Comparison of ENCODE assay signal across 8 cellular contexts in the genomic region with DNA sequence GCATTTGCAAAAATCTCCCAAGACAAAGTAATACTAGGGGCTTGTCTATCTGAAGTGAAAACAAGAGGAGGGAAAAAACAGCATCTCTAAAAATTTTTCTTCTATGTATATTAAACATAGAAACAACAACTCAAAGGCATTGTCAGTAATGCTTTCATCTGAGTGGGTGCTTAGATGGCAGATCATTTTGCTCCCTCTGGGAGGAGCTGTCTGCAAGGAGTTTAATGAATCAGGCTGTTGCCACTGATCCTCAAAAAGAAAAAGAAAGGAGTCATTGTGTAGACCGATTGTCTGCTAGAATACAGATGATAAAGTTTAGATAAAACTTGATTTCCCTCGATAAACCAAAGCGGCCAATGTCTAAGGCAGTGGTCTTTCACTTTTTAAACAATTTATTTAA. TPM values are rescaled to one million over a fixed set of nuclear protein-coding genes. Genes with fewer than 3 reads are reported as not detected.
A peak's percentile ranks its signal among the peaks of the same experiment; 100 is the strongest.
DNase-seq lines count a peak whose midpoint lies in the region; ATAC-seq and TF ChIP-seq lines count a peak whose summit lies in the region.

No MANE protein-coding gene starts in this region.

- ATAC-seq in GM18511 (IDR thresholded peaks at IDR 0.05; ENCODE audit: unreplicated experiment), result no peak
- no peak for ATAC-seq in activated CD8-positive, alpha-beta T cell treated with anti-CD3 and anti-CD28 coated beads, Interleukin-2, amount 10 ng/mL, durations not matched to agents 7 days and 5 days

- no peak overlapping the region for H2AFZ ChIP-seq in neural cell (ENCODE audit: low read depth, low read length)

- no peaks in the 10 kb centered on the region for H3K9me3 ChIP-seq in neural cell (ENCODE audit: low read length)

- no peaks in the 10 kb centered on the region for H3K9me3 Mint-ChIP-seq in activated CD8-positive, alpha-beta T cell treated with anti-CD3 and anti-CD28 coated beads, Interleukin-2, amount 10 ng/mL, durations not matched to agents 7 days and 5 days (ENCODE audit: insufficient read depth)

- H3K27me3 ChIP-seq in neural cell (ENCODE audit: insufficient read depth, low read depth, low read length), result no peaks in the 10 kb centered on the region

- H3K9me2 ChIP-seq in neural cell (ENCODE audit: insufficient read depth, low read length), result no peaks in the 10 kb centered on the region

- H3K4me3 Mint-ChIP-seq in activated CD8-positive, alpha-beta T cell treated with anti-CD3 and anti-CD28 coated beads, Interleukin-2, amount 10 ng/mL, durations not matched to agents 7 days and 5 days, result no peak overlapping the region

- no peak overlapping the region for H3K27ac ChIP-seq in neural cell (ENCODE audit: low read length)

- POLR2A ChIA-PET in AG04449 (lab: Yijun Ruan, JAX), result no interaction called here
- POLR2A ChIA-PET in activated CD8-positive, alpha-beta T cell treated with anti-CD3 and anti-CD28 coated beads, Interleukin-2, amount 10 ng/mL, durations not matched to agents 7 days and 5 days (lab: Charles Lee), result interaction anchor here (0.6 kb wide), 1 partner anchor 23 kb away, joined by 3 read pairs; no protein-coding TSS in a partner anchor

- peaks cover 17% of the 10 kb centered on the region for H3K27me3 Mint-ChIP-seq in activated CD8-positive, alpha-beta T cell treated with anti-CD3 and anti-CD28 coated beads, Interleukin-2, amount 10 ng/mL, durations not matched to agents 7 days and 5 days (ENCODE audit: low read depth)

- H3K36me3 Mint-ChIP-seq in activated CD8-positive, alpha-beta T cell treated with anti-CD3 and anti-CD28 coated beads, Interleukin-2, amount 10 ng/mL, durations not matched to agents 7 days and 5 days (ENCODE audit: low read depth), result no peaks in the 10 kb centered on the region

- in situ Hi-C loops in GM13977 (cut with MboI; ENCODE audit: low pct_unique_long_range_greater_than_20kb, low sequenced_read_pairs, unreplicated experiment), result no loop called here

- H3F3A ChIP-seq in neural cell (ENCODE audit: insufficient read depth, low read length, poor library complexity, severe bottlenecking), result no peaks in the 10 kb centered on the region

- H4K20me1 ChIP-seq in neural cell (ENCODE audit: insufficient read depth), result no peaks in the 10 kb centered on the region

- no peaks in the 10 kb centered on the region for H3K36me3 ChIP-seq in neural cell (ENCODE audit: insufficient read depth, low read length)

- TF ChIP-seq EP300 in neural cell (conservative IDR thresholded peaks at IDR 0.05; ENCODE audit: poor library complexity, severe bottlenecking), result no peak

- H3K4me1 Mint-ChIP-seq in activated CD8-positive, alpha-beta T cell treated with anti-CD3 and anti-CD28 coated beads, Interleukin-2, amount 10 ng/mL, durations not matched to agents 7 days and 5 days (ENCODE audit: low read depth), result no peaks in the 10 kb centered on the region

- peak; percentile 4 for DNase-seq in AG04449 (ENCODE audit: low read depth, low spot score)
- DNase-seq in GM13977 (ENCODE audit: low spot score), result peak; percentile 9
- DNase-seq in NCI-H526 treated with DMSO at 0.1 percent for 48 hours (lab: John Stamatoyannopoulos, UW), result peak; percentile 63
- DNase-seq in dermis blood vessel endothelial cell, result peak; percentile 56
- DNase-seq in activated CD8-positive, alpha-beta T cell treated with anti-CD3 and anti-CD28 coated beads, Interleukin-2, amount 10 ng/mL, durations not matched to agents 7 days and 5 days, result no peak
- no peak for DNase-seq in islet precursor cell

- CTCF ChIA-PET in AG04449 (lab: Yijun Ruan, JAX), result interaction anchor here (0.9 to 1.5 kb wide), 3 partner anchors 15 to 197 kb away, joined by 3 read pairs; no protein-coding TSS in a partner anchor
- CTCF ChIA-PET in activated CD8-positive, alpha-beta T cell treated with anti-CD3 and anti-CD28 coated beads, Interleukin-2, amount 10 ng/mL, durations not matched to agents 7 days and 5 days (lab: Charles Lee), result no interaction called here

- H3K27ac Mint-ChIP-seq in activated CD8-positive, alpha-beta T cell treated with anti-CD3 and anti-CD28 coated beads, Interleukin-2, amount 10 ng/mL, durations not matched to agents 7 days and 5 days, result no peak overlapping the region

- TF ChIP-seq RAD21 in neural cell (conservative IDR thresholded peaks at IDR 0.05), result peak; percentile 39

- H3K4me2 ChIP-seq in neural cell (ENCODE audit: low read length), result no peak overlapping the region

- no peak overlapping the region for H3K4me3 ChIP-seq in AG04449 (ENCODE audit: low read depth, low read length)
- no peak overlapping the region for H3K4me3 ChIP-seq in neural cell (ENCODE audit: low read length)

- H3K79me2 ChIP-seq in neural cell (replicated peaks; ENCODE audit: insufficient read depth, low read length), result no peaks in the 10 kb centered on the region

- no peak overlapping the region for H3K9ac ChIP-seq in neural cell (ENCODE audit: low read length)

- peak; percentile 28 for TF ChIP-seq CTCF in AG04449 (IDR thresholded peaks at IDR 0.05; ENCODE audit: insufficient read depth, low read length, missing control alignments)
- no peak for TF ChIP-seq CTCF in GM13977 (IDR thresholded peaks at IDR 0.05; ENCODE audit: extremely low read depth, insufficient read depth, missing control alignments)
- peak; percentile 50 for TF ChIP-seq CTCF in neural cell (IDR thresholded peaks at IDR 0.05; ENCODE audit: poor library complexity, severe bottlenecking)

TF ChIP-seq in neural cell, 6 proteins besides CTCF, POLR2A, EP300 and RAD21:
- no peak for TF ChIP-seq MXI1 (conservative IDR thresholded peaks at IDR 0.05; ENCODE audit: poor library complexity, severe bottlenecking)
- no peak for TF ChIP-seq TAF1 (IDR thresholded peaks at IDR 0.05; ENCODE audit: low read depth)
- peak; percentile 11 for TF ChIP-seq SMC3 (conservative IDR thresholded peaks at IDR 0.05; ENCODE audit: poor library complexity)
TF ChIP-seq in neural cell: peak in this region for 1.

RNA-seq across cellular contexts. Expression of a gene that starts 49.7 kb away (rescaled TPM):
- 11.9 and 17.3 TPM in 2 replicates for total RNA-seq in dermis blood vessel endothelial cell
- 15.0 and 16.6 TPM in 2 replicates for polyA plus RNA-seq in neural cell
- 44.1 and 44.2 TPM in 2 replicates for polyA minus RNA-seq in neural cell
- total RNA-seq in activated CD8-positive, alpha-beta T cell treated with anti-CD3 and anti-CD28 coated beads, Interleukin-2, amount 10 ng/mL, durations not matched to agents 7 days and 5 days, result 10 to 100 TPM; 13.4 to 15.8 TPM

RNA-seq across cellular contexts. Expression of a gene that starts 52.5 kb away (rescaled TPM):
- not detected in 2 replicates for total RNA-seq in dermis blood vessel endothelial cell
- polyA plus RNA-seq in neural cell, result not detected in 2 replicates
- not detected in 2 replicates for polyA minus RNA-seq in neural cell
- under 1 TPM; 0.16 TPM for total RNA-seq in activated CD8-positive, alpha-beta T cell treated with anti-CD3 and anti-CD28 coated beads, Interleukin-2, amount 10 ng/mL, durations not matched to agents 7 days and 5 days

Comparison
In these comparisons a context has a peak if more than half of its experiments do, and no peak if none do; other contexts are left out.
1. DNase-seq: peak in AG04449 (single experiment), GM13977 (single experiment), NCI-H526 treated with DMSO at 0.1 percent for 48 hours (single experiment) and dermis blood vessel endothelial cell (single experiment); none in activated CD8-positive, alpha-beta T cell treated with anti-CD3 and anti-CD28 coated beads, Interleukin-2, amount 10 ng/mL, durations not matched to agents 7 days and 5 days (single experiment) and islet precursor cell (single experiment).